ENCODE assay signal across 13 cellular contexts in the genomic region with DNA sequence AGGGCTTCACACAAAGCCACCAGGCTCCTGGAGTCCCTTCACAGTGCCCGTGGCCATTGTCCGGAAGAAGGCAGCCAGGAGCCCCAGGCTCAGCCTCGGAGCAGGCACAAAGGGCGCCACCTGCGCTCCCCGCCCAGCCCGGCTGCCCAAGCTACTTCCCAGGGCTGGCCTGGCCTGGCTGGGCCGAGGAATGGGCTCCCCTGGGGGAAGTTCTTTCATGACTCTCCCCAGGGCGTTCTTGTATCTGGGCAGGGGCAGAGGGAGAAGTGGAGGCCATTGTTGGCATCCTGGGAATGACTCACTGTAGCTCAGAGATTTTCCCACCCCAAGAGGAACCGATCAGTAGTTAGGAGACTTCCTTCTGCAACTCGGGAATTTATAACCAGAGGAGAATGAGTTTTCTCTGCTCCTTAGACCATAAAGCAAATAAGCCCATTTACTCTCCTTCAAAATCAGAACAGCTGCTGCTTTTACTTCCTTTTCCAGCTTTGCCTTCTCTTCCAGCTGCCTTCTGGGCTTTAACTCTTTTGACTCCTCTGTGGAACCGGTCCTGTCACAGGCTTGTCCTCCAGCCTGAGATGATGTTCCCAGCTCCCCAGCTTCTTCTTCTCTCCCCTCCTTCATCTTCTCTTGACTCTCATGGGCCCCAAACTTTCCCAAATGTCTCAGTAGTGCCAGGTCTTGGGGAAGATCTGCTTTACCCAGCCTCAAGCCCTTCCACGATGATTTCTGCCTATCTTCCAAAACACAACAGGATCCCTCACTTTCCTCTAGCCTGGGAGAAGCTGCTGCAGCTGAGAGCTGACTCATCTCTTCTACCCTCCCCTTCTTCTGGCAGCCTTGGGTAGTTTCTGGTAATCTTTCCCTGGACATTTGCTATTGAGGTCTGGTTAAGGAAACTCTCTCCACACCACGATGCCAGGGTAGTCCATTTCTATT.
DNase-seq lines count a peak whose midpoint lies in the region; ATAC-seq and TF ChIP-seq lines count a peak whose summit lies in the region.
"Had no signal": no experiment of that assay in that cellular context is flagged by ENCODE, and none has a peak within 500 bp of the region (broad histone marks: within the 10 kb centered on the region; RNA-seq: fewer than 3 reads in every experiment).

No MANE protein-coding gene starts in this region.

- H3K27ac ChIP-seq in heart right ventricle = peak overlapping the region; percentile 48 to 90 (median 78)
- H3K27ac ChIP-seq: HL-60, neutrophil had no signal

- H3K4me3 ChIP-seq in heart right ventricle = peak overlapping the region in 3 of 10 donors; percentile 9 to 13 (median 11)

- DNase-seq in COLO829 (ENCODE audit: low spot score) = peak; percentile 86
- DNase-seq in astrocyte of the hippocampus (ENCODE audit: low read depth, low spot score) = peak; percentile 73
- peak in 1 of 2 donors; percentile 44 for DNase-seq in heart right ventricle
- DNase-seq in renal cortical epithelial cell (ENCODE audit: low read depth) = peak; percentile 59
- no peak for DNase-seq in SIG-M5 treated with dmso at 0.1 percent for 504 hours (lab: John Stamatoyannopoulos, UW; ENCODE audit: unreplicated experiment)
- no peak for DNase-seq in G401 (ENCODE audit: low spot score)
- no peak for DNase-seq in NCI-H2107 (lab: John Stamatoyannopoulos, UW)
- DNase-seq: activated CD4-positive, alpha-beta T cell treated with anti-CD3 and anti-CD28 coated beads for 48 hours; COR-L47; effector CD8-positive, alpha-beta T cell had no signal

- intact Hi-C loops in heart right ventricle (cut with DNase I) = loop anchor here in 4 of 10 donors (5.0 kb wide), 3 partner anchors 63 to 218 kb away; a partner anchor contains a TSS

- H3K27me3 ChIP-seq in heart right ventricle = no peaks in the 10 kb centered on the region

- no peak for TF ChIP-seq CTCF in heart right ventricle (IDR thresholded peaks at IDR 0.05)

- 64 to 67% methylated on average over 14 of the region's 14 CpGs for WGBS in heart right ventricle, 2 donors

- in situ Hi-C loops in G401 (cut with HindIII; ENCODE audit: low sequenced_read_pairs) = no loop called here

- H3K9me3 ChIP-seq in heart right ventricle = no peaks in the 10 kb centered on the region
- H3K9me3 ChIP-seq: neutrophil had no signal

- ATAC-seq in heart right ventricle (peak; percentile 55 to 77 (median 66)), GM21786 (IDR thresholded peaks at IDR 0.05; ENCODE audit: unreplicated experiment) (no peak)

- H3K36me3 ChIP-seq in heart right ventricle = peaks cover 0 to 96% (median 13%) of the 10 kb centered on the region in 9 donors
- H3K36me3 ChIP-seq: neutrophil had no signal

- peaks cover 0 to 48% (median 17%) of the 10 kb centered on the region in 9 donors for H3K4me1 ChIP-seq in heart right ventricle

Comparison
In these comparisons a context has a peak if more than half of its experiments do, and no peak if none do; other contexts are left out.
1. DNase-seq: peak in COLO829 (single experiment), astrocyte of the hippocampus (single experiment) and renal cortical epithelial cell (single experiment); none in SIG-M5 treated with dmso at 0.1 percent for 504 hours (single experiment), G401 (single experiment) and NCI-H2107 (single experiment).